In the genomic region with DNA sequence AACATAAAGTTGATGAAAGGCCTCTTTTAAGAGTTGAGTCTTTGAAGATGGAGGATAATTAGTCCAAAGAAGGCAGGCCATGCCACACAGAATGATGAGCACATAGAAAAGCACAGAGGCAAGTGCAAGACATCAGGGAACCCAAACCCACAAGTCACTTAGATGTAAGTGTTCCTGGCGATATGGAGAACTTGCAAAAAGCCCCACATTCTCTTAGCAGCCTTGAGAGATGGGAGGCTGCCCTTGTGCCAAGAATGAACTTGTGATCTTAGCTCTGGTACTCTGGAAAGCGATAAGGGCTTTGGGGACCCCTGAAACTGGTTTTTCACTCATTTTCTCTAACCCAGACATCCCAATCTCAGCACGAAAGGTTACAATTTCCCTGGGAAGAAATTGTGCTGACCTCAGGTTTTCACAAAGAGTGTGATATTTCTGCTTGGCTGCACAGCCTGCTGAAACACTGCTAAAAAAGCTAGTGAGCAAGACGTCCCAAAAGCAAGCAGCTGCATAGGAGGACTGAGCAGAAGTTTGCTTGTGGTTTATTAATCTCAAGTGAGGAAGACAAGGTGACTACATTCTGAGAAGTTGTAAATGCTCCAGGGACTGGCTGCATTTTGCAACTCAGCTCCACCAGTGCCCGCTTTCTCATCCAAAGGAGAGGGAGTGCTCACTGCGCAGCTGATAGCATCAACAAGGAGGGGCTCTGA, we compare ENCODE assay signal across 14 cellular contexts.
DNase-seq lines count a peak whose midpoint lies in the region; ATAC-seq and TF ChIP-seq lines count a peak whose summit lies in the region.
"Had no signal": no experiment of that assay in that cellular context is flagged by ENCODE, and none has a peak within 500 bp of the region (broad histone marks: within the 10 kb centered on the region; RNA-seq: fewer than 3 reads in every experiment).

No MANE protein-coding gene starts in this region.

- H3K27me3 Mint-ChIP-seq in progenitor cell of endocrine pancreas (no peaks in the 10 kb centered on the region), Caco-2 (ENCODE audit: insufficient read depth, unreplicated experiment) (peaks cover 6% of the 10 kb centered on the region)
- peaks cover 16% of the 10 kb centered on the region for H3K27me3 Mint-ChIP-seq in activated T-helper 17 cell treated with anti-CD3 and anti-CD28 coated beads, Interleukin-2, amount 50 U/mL, for 72 hours

- POLR2A ChIA-PET in Caco-2 (lab: Charles Lee): no interaction called here

- no peaks in the 10 kb centered on the region for H3K36me3 ChIP-seq in Caco-2 (ENCODE audit: control insufficient read depth, insufficient read depth, low read length)

- no peaks in the 10 kb centered on the region for H3K4me1 Mint-ChIP-seq in progenitor cell of endocrine pancreas (ENCODE audit: low read depth)
- H3K4me1 Mint-ChIP-seq in activated T-helper 17 cell treated with anti-CD3 and anti-CD28 coated beads, Interleukin-2, amount 50 U/mL, for 72 hours: no peaks in the 10 kb centered on the region
- no peaks in the 10 kb centered on the region for H3K4me1 Mint-ChIP-seq in Caco-2 (ENCODE audit: low read depth, unreplicated experiment)

- H3K4me3 ChIP-seq in Caco-2 (ENCODE audit: low read depth, low read length): no peak overlapping the region

- intact Hi-C loops in Caco-2 (cut with micrococcal nuclease; ENCODE audit: unreplicated experiment): no loop called here

- CTCF ChIA-PET in Caco-2 (lab: Charles Lee): no interaction called here

- TF ChIP-seq CTCF in progenitor cell of endocrine pancreas (IDR thresholded peaks at IDR 0.05; ENCODE audit: unreplicated experiment) (no peak), Caco-2 (IDR thresholded peaks at IDR 0.05; ENCODE audit: insufficient read depth in 1 of 2, low read depth in 1 of 2, low read length in 1 of 2, severe bottlenecking in 1 of 2, unreplicated experiment in 1 of 2) (no peak)

- H3K27ac Mint-ChIP-seq in progenitor cell of endocrine pancreas (no peak overlapping the region), Caco-2 (ENCODE audit: unreplicated experiment) (no peak overlapping the region)
- no peak overlapping the region for H3K27ac Mint-ChIP-seq in activated T-helper 17 cell treated with anti-CD3 and anti-CD28 coated beads, Interleukin-2, amount 50 U/mL, for 72 hours
- H3K27ac Mint-ChIP-seq: nephron progenitor cell had no signal

- H3K36me3 Mint-ChIP-seq in progenitor cell of endocrine pancreas (ENCODE audit: insufficient read depth) (no peaks in the 10 kb centered on the region), Caco-2 (ENCODE audit: insufficient read depth, unreplicated experiment) (no peaks in the 10 kb centered on the region)
- no peaks in the 10 kb centered on the region for H3K36me3 Mint-ChIP-seq in activated T-helper 17 cell treated with anti-CD3 and anti-CD28 coated beads, Interleukin-2, amount 50 U/mL, for 72 hours (ENCODE audit: low read depth)

- H3K9me3 ChIP-seq in Caco-2: peaks cover 3% of the 10 kb centered on the region; the same call in 1 of the 2 replicates

- H3K27me3 ChIP-seq in Caco-2 (replicated peaks; ENCODE audit: control insufficient read depth, insufficient read depth, low read length): no peaks in the 10 kb centered on the region

- DNase-seq in RPMI8226 (peak; percentile 16), progenitor cell of endocrine pancreas (ENCODE audit: low spot score, unreplicated experiment) (no peak), Caco-2 (no peak), NOMO-1 treated with DMSO at 0.1 percent for 48 hours (lab: John Stamatoyannopoulos, UW; ENCODE audit: unreplicated experiment) (no peak)
- DNase-seq: activated naive CD4-positive, alpha-beta T cell treated with anti-CD3 and anti-CD28 coated beads, Interleukin-2, amount 50 U/mL, for 16 hours; COR-L47; nephron progenitor cell; stimulated activated CD4-positive, alpha-beta T cell treated with anti-CD3 and anti-CD28 coated beads, Interleukin-1b, Interleukin-23, amount 100 ng/mL, for 48 hours had no signal

- peak; percentile 95 for ATAC-seq in GM18499 (IDR thresholded peaks at IDR 0.05; ENCODE audit: insufficient read depth, unreplicated experiment)
- peak; percentile 94 for ATAC-seq in GM21360 (IDR thresholded peaks at IDR 0.05; ENCODE audit: unreplicated experiment)
- ATAC-seq in HG03060 (IDR thresholded peaks at IDR 0.05; ENCODE audit: low read depth, unreplicated experiment): peak; percentile 93
- no peak for ATAC-seq in activated T-helper 17 cell treated with anti-CD3 and anti-CD28 coated beads, Interleukin-2, amount 50 U/mL, for 72 hours (replicated peaks)
- ATAC-seq: HCT116, Panc1 had no signal

- H3K4me3 Mint-ChIP-seq in progenitor cell of endocrine pancreas (ENCODE audit: low read depth): no peak overlapping the region
- no peak overlapping the region for H3K4me3 Mint-ChIP-seq in activated T-helper 17 cell treated with anti-CD3 and anti-CD28 coated beads, Interleukin-2, amount 50 U/mL, for 72 hours
- no peak overlapping the region for H3K4me3 Mint-ChIP-seq in Caco-2 (ENCODE audit: unreplicated experiment)
- H3K4me3 Mint-ChIP-seq: nephron progenitor cell had no signal

- no peaks in the 10 kb centered on the region for H3K9me3 Mint-ChIP-seq in progenitor cell of endocrine pancreas (ENCODE audit: low read depth)
- peaks cover 5% of the 10 kb centered on the region for H3K9me3 Mint-ChIP-seq in activated T-helper 17 cell treated with anti-CD3 and anti-CD28 coated beads, Interleukin-2, amount 50 U/mL, for 72 hours
- no peaks in the 10 kb centered on the region for H3K9me3 Mint-ChIP-seq in Caco-2 (ENCODE audit: unreplicated experiment)

- BruUV-seq in Caco-2 (replicated peaks; lab: Mats Ljungman, UMichigan): no TSS peak

- H3K4me1 ChIP-seq in Caco-2: no peaks in the 10 kb centered on the region
